23 cellular contexts compared by ENCODE assay signal in the genomic region with DNA sequence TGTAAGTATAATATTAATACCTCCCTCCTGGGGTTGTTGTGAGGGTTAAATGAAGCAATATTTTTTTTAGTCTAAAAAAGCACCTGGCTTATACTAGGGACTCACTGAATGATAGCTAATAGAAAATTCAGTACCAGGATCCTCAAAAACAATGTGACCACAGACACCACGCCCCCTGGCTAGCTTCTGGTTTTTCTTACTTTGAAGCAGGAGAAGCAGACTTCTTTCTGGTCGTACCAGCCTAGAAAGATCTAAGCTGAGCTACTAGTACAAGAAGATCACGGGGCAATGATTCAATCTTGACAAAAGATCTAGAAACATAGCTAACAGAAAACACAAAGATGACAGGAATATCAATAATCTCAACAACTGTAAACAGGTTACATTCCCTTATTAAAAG.
DNase-seq lines count a peak whose midpoint lies in the region; ATAC-seq lines count a peak whose summit lies in the region.
"Had no signal": no experiment of that assay in that cellular context is flagged by ENCODE, and none has a peak within 500 bp of the region (broad histone marks: within the 10 kb centered on the region; RNA-seq: fewer than 3 reads in every experiment).

No MANE protein-coding gene starts in this region.

- peak; percentile 72 for ATAC-seq in naive thymus-derived CD4-positive, alpha-beta T cell

- no peak overlapping the region for H3K4me3 Mint-ChIP-seq in activated CD4-positive, alpha-beta T cell treated with anti-CD3 and anti-CD28 coated beads, Interleukin-2, amount 10 ng/mL, durations not matched to agents 24 days and 14 days
- H3K4me3 Mint-ChIP-seq in naive thymus-derived CD4-positive, alpha-beta T cell = peak overlapping the region in 9 of 10 donors; percentile 24 to 80 (median 61)
- H3K4me3 Mint-ChIP-seq: nephron; T-helper 2 cell treated with Interferon-gamma antibody and Interleukin-4, amounts not matched to agents 5 μg/mL and 100 μg/mL, for 36 hours had no signal

- intact Hi-C loops in activated CD4-positive, alpha-beta T cell treated with anti-CD3 and anti-CD28 coated beads, Interleukin-2, amount 10 ng/mL, durations not matched to agents 24 days and 14 days (cut with micrococcal nuclease) = no loop called here
- intact Hi-C loops in naive thymus-derived CD4-positive, alpha-beta T cell (cut with micrococcal nuclease) = loop anchor here in 1 of 2 donors (1.0 kb wide), 1 partner anchor 9 kb away; no protein-coding TSS in a partner anchor

- no peaks in the 10 kb centered on the region for H3K27me3 ChIP-seq in naive thymus-derived CD4-positive, alpha-beta T cell (ENCODE audit: control insufficient read depth in 2 of 2, insufficient read depth in 2 of 2, low read length in 2 of 2)
- H3K27me3 ChIP-seq: dorsolateral prefrontal cortex, ovary, right atrium auricular region, transverse colon had no signal

- H3K9me3 ChIP-seq in naive thymus-derived CD4-positive, alpha-beta T cell (ENCODE audit: control insufficient read depth in 2 of 3, low read length in 3 of 3) = no peaks in the 10 kb centered on the region
- H3K9me3 ChIP-seq: ovary, right atrium auricular region, transverse colon had no signal

- peaks cover under 1% of the 10 kb centered on the region for H3K27me3 Mint-ChIP-seq in activated CD4-positive, alpha-beta T cell treated with anti-CD3 and anti-CD28 coated beads, Interleukin-2, amount 10 ng/mL, durations not matched to agents 24 days and 14 days
- peaks cover 0 to 3% (median 0%) of the 10 kb centered on the region in 5 donors for H3K27me3 Mint-ChIP-seq in naive thymus-derived CD4-positive, alpha-beta T cell

- peaks cover 0 to 6% of the 10 kb centered on the region in 2 donors for H3K4me1 ChIP-seq in naive thymus-derived CD4-positive, alpha-beta T cell (ENCODE audit: control insufficient read depth in 2 of 2, insufficient read depth in 2 of 2, low read length in 2 of 2)
- H3K4me1 ChIP-seq: right atrium auricular region, transverse colon had no signal

- no peaks in the 10 kb centered on the region for H3K36me3 Mint-ChIP-seq in activated CD4-positive, alpha-beta T cell treated with anti-CD3 and anti-CD28 coated beads, Interleukin-2, amount 10 ng/mL, durations not matched to agents 24 days and 14 days (ENCODE audit: low read depth)
- H3K36me3 Mint-ChIP-seq in naive thymus-derived CD4-positive, alpha-beta T cell = no peaks in the 10 kb centered on the region

- H3K4me1 Mint-ChIP-seq in activated CD4-positive, alpha-beta T cell treated with anti-CD3 and anti-CD28 coated beads, Interleukin-2, amount 10 ng/mL, durations not matched to agents 24 days and 14 days = peaks cover 5% of the 10 kb centered on the region
- peaks cover 7 to 23% (median 10%) of the 10 kb centered on the region in 7 donors for H3K4me1 Mint-ChIP-seq in naive thymus-derived CD4-positive, alpha-beta T cell

- CTCF ChIA-PET in naive thymus-derived CD4-positive, alpha-beta T cell (lab: Charles Lee) = interaction anchor here (1.2 to 1.3 kb wide), 2 partner anchors 19 to 22 kb away, joined by 3 to 4 read pairs; no protein-coding TSS in a partner anchor

- POLR2A ChIA-PET in naive thymus-derived CD4-positive, alpha-beta T cell (lab: Charles Lee) = no interaction called here

- H3K9me3 Mint-ChIP-seq in activated CD4-positive, alpha-beta T cell treated with anti-CD3 and anti-CD28 coated beads, Interleukin-2, amount 10 ng/mL, durations not matched to agents 24 days and 14 days = no peaks in the 10 kb centered on the region
- no peaks in the 10 kb centered on the region for H3K9me3 Mint-ChIP-seq in naive thymus-derived CD4-positive, alpha-beta T cell
- H3K9me3 Mint-ChIP-seq: nephron; T-helper 2 cell treated with Interferon-gamma antibody and Interleukin-4, amounts not matched to agents 5 μg/mL and 100 μg/mL, for 36 hours had no signal

- H3K27ac ChIP-seq in naive thymus-derived CD4-positive, alpha-beta T cell (ENCODE audit: low read depth, low read length) = no peak overlapping the region
- H3K27ac ChIP-seq: 22Rv1, dorsolateral prefrontal cortex, ovary, right atrium auricular region, SK-N-MC, transverse colon had no signal

- no peak overlapping the region for H3K4me3 ChIP-seq in naive thymus-derived CD4-positive, alpha-beta T cell (ENCODE audit: low read length)
- H3K4me3 ChIP-seq: dorsolateral prefrontal cortex, ovary, right atrium auricular region, SK-N-MC, transverse colon had no signal

- no peaks in the 10 kb centered on the region for H3K36me3 ChIP-seq in naive thymus-derived CD4-positive, alpha-beta T cell (ENCODE audit: control insufficient read depth in 2 of 3, insufficient read depth in 3 of 3, low read length in 3 of 3)
- H3K36me3 ChIP-seq: ovary, right atrium auricular region, transverse colon had no signal

- H3K27ac Mint-ChIP-seq in activated CD4-positive, alpha-beta T cell treated with anti-CD3 and anti-CD28 coated beads, Interleukin-2, amount 10 ng/mL, durations not matched to agents 24 days and 14 days = no peak overlapping the region
- H3K27ac Mint-ChIP-seq in naive thymus-derived CD4-positive, alpha-beta T cell = peak overlapping the region in 8 of 9 donors; percentile 43 to 88 (median 71)
- H3K27ac Mint-ChIP-seq: nephron; T-helper 2 cell treated with Interferon-gamma antibody and Interleukin-4, amounts not matched to agents 5 μg/mL and 100 μg/mL, for 36 hours had no signal

- DNase-seq in NCI-H82 (lab: John Stamatoyannopoulos, UW) (peak; percentile 8), NCI-H82 treated with DMSO at 0.1 percent for 48 hours (lab: John Stamatoyannopoulos, UW; ENCODE audit: unreplicated experiment) (no peak), mesenteric fat pad (ENCODE audit: low spot score) (no peak), NCI-H187 treated with DMSO at 0.1 percent for 48 hours (lab: John Stamatoyannopoulos, UW) (no peak)
- peak; percentile 10 for DNase-seq in stimulated activated CD4-positive, alpha-beta T cell treated with anti-CD3 and anti-CD28 coated beads, Interleukin-15, amount 100 ng/mL, for 24 hours
- DNase-seq in stimulated activated CD4-positive, alpha-beta T cell treated with anti-CD3 and anti-CD28 coated beads, Interleukin-2, amount 100 ng/mL, for 48 hours = no peak
- peak; percentile 76 for DNase-seq in activated CD4-positive, alpha-beta T cell treated with anti-CD3 and anti-CD28 coated beads, Interleukin-2, amount 10 ng/mL, durations not matched to agents 24 days and 14 days
- peak in 7 of 9 donors; percentile 67 to 78 (median 71) for DNase-seq in naive thymus-derived CD4-positive, alpha-beta T cell
- DNase-seq: DMS53, dorsolateral prefrontal cortex, GDM1, NCI-H1092 treated with DMSO at 0.1 percent for 48 hours, NCI-H2029 treated with DMSO at 0.1 percent for 48 hours, NCI-H2227 treated with DMSO at 0.1 percent for 48 hours, NCI-H69, ovary, RPMI8226, transverse colon had no signal

Comparison
In these comparisons a context has a peak if more than half of its experiments do, and no peak if none do; other contexts are left out.
1. DNase-seq: peak in NCI-H82 (single experiment), stimulated activated CD4-positive, alpha-beta T cell treated with anti-CD3 and anti-CD28 coated beads, Interleukin-15, amount 100 ng/mL, for 24 hours (single experiment), activated CD4-positive, alpha-beta T cell treated with anti-CD3 and anti-CD28 coated beads, Interleukin-2, amount 10 ng/mL, durations not matched to agents 24 days and 14 days (single experiment) and naive thymus-derived CD4-positive, alpha-beta T cell (7 of 9); none in NCI-H82 treated with DMSO at 0.1 percent for 48 hours (single experiment), stimulated activated CD4-positive, alpha-beta T cell treated with anti-CD3 and anti-CD28 coated beads, Interleukin-2, amount 100 ng/mL, for 48 hours (0 of 2), mesenteric fat pad (single experiment) and NCI-H187 treated with DMSO at 0.1 percent for 48 hours (single experiment).